ENCODE assay signal across 8 cellular contexts in genomic region chrX:135974279-135974856, GRCh38. TPM values are rescaled to one million over a fixed set of nuclear protein-coding genes. Genes with fewer than 3 reads are reported as not detected.
DNase-seq lines count a peak whose midpoint lies in the region; ATAC-seq, FAIRE-seq and TF ChIP-seq lines count a peak whose summit lies in the region.

No MANE protein-coding gene starts in this region.

- H3K27ac ChIP-seq in BLaER1, result 0 out of 2 replicates have a peak overlapping the region, but pooled peaks have one; percentile 30
- H3K27ac ChIP-seq in HUES64 (ENCODE audit: low read depth, low read length), result no peak overlapping the region
- H3K27ac ChIP-seq in breast epithelium, result peak overlapping the region; percentile 24 to 60
- H3K27ac ChIP-seq in kidney (ENCODE audit: low read depth in 2 of 2, low read length in 2 of 2), result no peak overlapping the region

- no peak for TF ChIP-seq POLR2A in breast epithelium (IDR thresholded peaks at IDR 0.05)

- intact Hi-C loops in breast epithelium (cut with DNase I; ENCODE audit: low total_unique reads), result no loop called here
- intact Hi-C loops in kidney (cut with DNase I), result no loop called here

- peaks cover 3% of the 10 kb centered on the region for H3K27me3 Mint-ChIP-seq in T-helper 2 cell treated with Interferon-gamma antibody and Interleukin-4, amounts not matched to agents 5 μg/mL and 100 μg/mL, for 36 hours (ENCODE audit: low read depth)

- no peak for TF ChIP-seq CTCF in breast epithelium (IDR thresholded peaks at IDR 0.05)
- no peak for TF ChIP-seq CTCF in kidney (IDR thresholded peaks at IDR 0.05; ENCODE audit: borderline replicate concordance, extremely low read depth, insufficient read depth)

- peaks cover 21% of the 10 kb centered on the region for H4K20me1 ChIP-seq in BLaER1

- no peak for FAIRE-seq in kidney (lab: Jason Lieb, UNC)

- peak overlapping the region; percentile 56 for H3K4me3 ChIP-seq in BLaER1
- peak overlapping the region; percentile 49 for H3K4me3 ChIP-seq in HUES64 (ENCODE audit: low read length)
- H3K4me3 ChIP-seq in breast epithelium, result peak overlapping the region; percentile 32 to 57 (median 45)
- peak overlapping the region; percentile 67 to 79 for H3K4me3 ChIP-seq in kidney (ENCODE audit: low read length in 2 of 2)

- DNase-seq in T-helper 2 cell treated with Interferon-gamma antibody and Interleukin-4, amounts not matched to agents 5 μg/mL and 100 μg/mL, for 36 hours (ENCODE audit: low spot score), result peak; percentile 12
- DNase-seq in breast epithelium (ENCODE audit: low spot score in 2 of 2), result peak in 1 of 2 donors; percentile 69
- DNase-seq in kidney, result peak; percentile 94
- DNase-seq in stimulated activated CD4-positive, alpha-beta T cell treated with anti-CD3 and anti-CD28 coated beads, Interleukin-15, amount 100 ng/mL, for 1 hour (ENCODE audit: low read depth in 1 of 2, low spot score in 1 of 2), result peak; percentile 40 to 49

- H3K4me2 ChIP-seq in BLaER1, result peak overlapping the region; percentile 76

- H3K36me3 Mint-ChIP-seq in T-helper 2 cell treated with Interferon-gamma antibody and Interleukin-4, amounts not matched to agents 5 μg/mL and 100 μg/mL, for 36 hours (ENCODE audit: low read depth), result peaks cover 8% of the 10 kb centered on the region

- WGBS in HUES64, result 17% methylated on average over 13 of the region's 32 CpGs

- H3K9me3 ChIP-seq in BLaER1 (no peaks in the 10 kb centered on the region), HUES64 (ENCODE audit: insufficient read depth, low read depth, low read length) (no peaks in the 10 kb centered on the region), breast epithelium (no peaks in the 10 kb centered on the region), kidney (ENCODE audit: control insufficient read depth in 1 of 2, low read length in 2 of 2) (no peaks in the 10 kb centered on the region)

- H3K4me1 ChIP-seq in BLaER1 (peaks cover 25% of the 10 kb centered on the region), HUES64 (ENCODE audit: insufficient read depth, low read length) (no peaks in the 10 kb centered on the region), breast epithelium (no peaks in the 10 kb centered on the region), kidney (ENCODE audit: control insufficient read depth in 1 of 2, insufficient read depth in 1 of 2, low read depth in 1 of 2, low read length in 2 of 2) (peaks cover 0 to 4% of the 10 kb centered on the region in 2 donors)

- H3K36me3 ChIP-seq in BLaER1 (no peaks in the 10 kb centered on the region), HUES64 (ENCODE audit: insufficient read depth, low read length) (no peaks in the 10 kb centered on the region; the same call in 1 of the 2 replicates), breast epithelium (no peaks in the 10 kb centered on the region), kidney (ENCODE audit: control insufficient read depth in 1 of 2, insufficient read depth in 2 of 2, low read length in 2 of 2) (no peaks in the 10 kb centered on the region)

- peaks cover 57% of the 10 kb centered on the region for H3K27me3 ChIP-seq in BLaER1
- H3K27me3 ChIP-seq in HUES64 (ENCODE audit: insufficient read depth, low read length), result no peaks in the 10 kb centered on the region
- peaks cover 0 to 12% of the 10 kb centered on the region in 2 donors for H3K27me3 ChIP-seq in breast epithelium

- H3K4me3 Mint-ChIP-seq in T-helper 2 cell treated with Interferon-gamma antibody and Interleukin-4, amounts not matched to agents 5 μg/mL and 100 μg/mL, for 36 hours, result peak overlapping the region; percentile 74

- no peak for ATAC-seq in GM21381 (IDR thresholded peaks at IDR 0.05; ENCODE audit: unreplicated experiment)
- ATAC-seq in HG03457 (IDR thresholded peaks at IDR 0.05; ENCODE audit: unreplicated experiment), result no peak

- peaks cover 34% of the 10 kb centered on the region for H3K4me1 Mint-ChIP-seq in T-helper 2 cell treated with Interferon-gamma antibody and Interleukin-4, amounts not matched to agents 5 μg/mL and 100 μg/mL, for 36 hours (ENCODE audit: low read depth)

- no peaks in the 10 kb centered on the region for H3K9me3 Mint-ChIP-seq in T-helper 2 cell treated with Interferon-gamma antibody and Interleukin-4, amounts not matched to agents 5 μg/mL and 100 μg/mL, for 36 hours

- H3K9ac ChIP-seq in BLaER1, result peak overlapping the region; percentile 53
- no peak overlapping the region for H3K9ac ChIP-seq in HUES64 (ENCODE audit: low read depth, low read length)
- peak overlapping the region in 1 of 2 donors; percentile 46 for H3K9ac ChIP-seq in kidney (ENCODE audit: low read length in 2 of 2)

- H3K27ac Mint-ChIP-seq in T-helper 2 cell treated with Interferon-gamma antibody and Interleukin-4, amounts not matched to agents 5 μg/mL and 100 μg/mL, for 36 hours, result no peak overlapping the region

RNA-seq across cellular contexts. Expression of gene MMGT1, which starts 0.6 kb away (rescaled TPM):
- polyA plus RNA-seq in HUES64 (2013, experiment 1 of 2), result 14.8 TPM
- 17.1 TPM for polyA plus RNA-seq in HUES64 (2013, experiment 2 of 2)
- total RNA-seq in breast epithelium, result 10 to 100 TPM; 22.0 to 33.1 (median 25.6) TPM
- 30.9 TPM for total RNA-seq in kidney
- polyA plus RNA-seq in kidney (ENCODE audit: insufficient read depth, low read depth, low replicate concordance), result 15.3 TPM

RNA-seq across cellular contexts. Expression of gene SLC9A6, which starts 10.9 kb away (rescaled TPM):
- polyA plus RNA-seq in HUES64 (2013, experiment 1 of 2), result 8.7 TPM
- polyA plus RNA-seq in HUES64 (2013, experiment 2 of 2), result 8.7 TPM
- 10 to 100 TPM; 12.5 to 17.1 (median 12.9) TPM for total RNA-seq in breast epithelium
- 14.1 TPM for total RNA-seq in kidney
- polyA plus RNA-seq in kidney (ENCODE audit: insufficient read depth, low read depth, low replicate concordance), result 7.2 TPM

Comparison
In these comparisons a context has a peak if more than half of its experiments do, and no peak if none do; other contexts are left out.
1. H3K27ac ChIP-seq: peak in BLaER1 (single experiment) and breast epithelium (2 of 2); none in HUES64 (single experiment) and kidney (0 of 2).
2. Peak in every context shown above with its lines, with median percentiles within 50 percentile points of each other: H3K4me3 ChIP-seq.